ENCODE assay signal across 8 cellular contexts in genomic region chr11:18321991-18322711, GRCh38.
DNase-seq lines count a peak whose midpoint lies in the region; ATAC-seq lines count a peak whose summit lies in the region.

GTF2H1 (plus strand) TSS chr11:18322567; CDS start chr11:18333075, 10,508 bp downstream.
HPS5 (minus strand) TSS chr11:18322140; CDS start chr11:18317858, 4,282 bp downstream.

- no peaks in the 10 kb centered on the region for H3K27me3 Mint-ChIP-seq in central memory CD8-positive, alpha-beta T cell

- DNase-seq in AG08396 (ENCODE audit: low spot score) (peak; percentile 96), NCI-H345 treated with DMSO at 0.1 percent for 48 hours (lab: John Stamatoyannopoulos, UW; ENCODE audit: unreplicated experiment) (peak; percentile 97), iris pigment epithelial cell (ENCODE audit: low read depth) (peak; percentile 99)
- DNase-seq in activated CD4-positive, CD25-positive, alpha-beta regulatory T cell treated with anti-CD3 and anti-CD28 coated beads, Interleukin-2, amount 50 U/mL, for 16 hours (ENCODE audit: low read depth, low spot score) = peak; percentile 94
- DNase-seq in central memory CD8-positive, alpha-beta T cell (ENCODE audit: low spot score in 2 of 2) = peak; percentile 95 to 96
- peak; percentile 89 for DNase-seq in stimulated activated CD4-positive, alpha-beta T cell treated with anti-CD3 and anti-CD28 coated beads, Interleukin-12 subunit alpha, Interleukin-12 subunit beta, amount 100 ng/mL, for 4 hours

- ATAC-seq in GM19023 (IDR thresholded peaks at IDR 0.05; ENCODE audit: unreplicated experiment) = peak; percentile 91
- ATAC-seq in HG03280 (IDR thresholded peaks at IDR 0.05; ENCODE audit: unreplicated experiment) = peak; percentile 94
- peak; percentile 90 for ATAC-seq in central memory CD8-positive, alpha-beta T cell (replicated peaks; ENCODE audit: extremely low read depth, poor library complexity, severe bottlenecking)

- H3K4me3 Mint-ChIP-seq in central memory CD8-positive, alpha-beta T cell = peak within 1 kb of the TSS; percentile 94

- peak within 1 kb of the TSS; percentile 99 for H3K27ac Mint-ChIP-seq in central memory CD8-positive, alpha-beta T cell (ENCODE audit: low read depth)

- peaks cover 40% of the 10 kb centered on the region for H3K36me3 Mint-ChIP-seq in central memory CD8-positive, alpha-beta T cell (ENCODE audit: insufficient read depth)

- H3K4me1 Mint-ChIP-seq in central memory CD8-positive, alpha-beta T cell = peaks cover 82% of the 10 kb centered on the region

- H3K9me3 Mint-ChIP-seq in central memory CD8-positive, alpha-beta T cell = no peaks in the 10 kb centered on the region

Comparison
In these comparisons a context has a peak if more than half of its experiments do, and no peak if none do; other contexts are left out.
1. Peak in every context shown above with its lines: DNase-seq and ATAC-seq.